In the genomic region with DNA sequence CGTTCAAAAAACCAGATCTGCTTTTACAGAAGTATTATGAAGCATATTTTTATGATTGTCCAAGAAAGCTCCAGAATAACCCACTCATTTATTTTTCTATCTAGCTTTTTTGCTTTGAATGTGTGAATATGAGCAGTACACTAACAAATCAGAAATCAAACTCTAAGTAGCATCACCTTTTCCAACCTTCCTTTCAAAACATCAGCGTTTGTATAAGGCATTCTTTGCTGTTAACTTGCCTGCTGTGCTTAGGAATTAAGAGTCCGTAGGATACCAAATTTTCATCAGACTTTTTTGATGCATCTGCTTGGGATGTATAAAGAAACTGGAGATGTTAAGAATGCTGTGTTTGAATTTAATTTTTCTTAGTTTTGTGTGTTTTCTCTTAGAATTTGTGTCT, we compare ENCODE assay signal across 17 cellular contexts. TPM values are rescaled to one million over a fixed set of nuclear protein-coding genes. Genes with fewer than 3 reads are reported as not detected.
A peak's percentile ranks its signal among the peaks of the same experiment; 100 is the strongest.
DNase-seq lines count a peak whose midpoint lies in the region; TF ChIP-seq lines count a peak whose summit lies in the region.
"Had no signal": no experiment of that assay in that cellular context is flagged by ENCODE, and none has a peak within 500 bp of the region (broad histone marks: within the 10 kb centered on the region; RNA-seq: fewer than 3 reads in every experiment).

No MANE protein-coding gene starts in this region.

- H3K27me3 ChIP-seq in GM23248 (replicated peaks; ENCODE audit: insufficient read depth) (no peaks in the 10 kb centered on the region), neural cell (ENCODE audit: insufficient read depth, low read depth, low read length) (no peaks in the 10 kb centered on the region)
- H3K27me3 ChIP-seq: heart left ventricle, pancreas had no signal

- peaks cover 42% of the 10 kb centered on the region for H3K4me1 ChIP-seq in GM23248 (ENCODE audit: insufficient read depth)

- H3K4me3 ChIP-seq in AG09309 (ENCODE audit: control insufficient read depth, low read depth, low read length) (peak overlapping the region; percentile 50), GM23248 (peak overlapping the region; percentile 96), neural cell (ENCODE audit: low read length) (peak overlapping the region; percentile 81)
- H3K4me3 ChIP-seq: pancreas had no signal

- H3K27ac ChIP-seq in GM23248, result no peak overlapping the region
- peak overlapping the region; percentile 79 for H3K27ac ChIP-seq in neural cell (ENCODE audit: low read length)
- H3K27ac ChIP-seq: pancreas, VCaP had no signal

- H3F3A ChIP-seq in GM23248 (ENCODE audit: insufficient read depth) (peaks cover 8% of the 10 kb centered on the region), neural cell (ENCODE audit: insufficient read depth, low read length, poor library complexity, severe bottlenecking) (peaks cover 4% of the 10 kb centered on the region)

- H3K27me3 Mint-ChIP-seq in brain, result peaks cover 49% of the 10 kb centered on the region
- H3K27me3 Mint-ChIP-seq: B cell had no signal

- peak overlapping the region in 4 of 5 experiments; percentile 17 to 62 (median 46) for H3K27ac Mint-ChIP-seq in brain

- peaks cover 80% of the 10 kb centered on the region for H3K79me2 ChIP-seq in GM23248 (ENCODE audit: insufficient read depth)
- peaks cover 76% of the 10 kb centered on the region for H3K79me2 ChIP-seq in neural cell (replicated peaks; ENCODE audit: insufficient read depth, low read length)

- H3K36me3 ChIP-seq in GM23248 (ENCODE audit: low read depth) (peaks cover 10% of the 10 kb centered on the region; the same call in 1 of the 2 replicates), neural cell (ENCODE audit: insufficient read depth, low read length) (peaks cover 7% of the 10 kb centered on the region)
- H3K36me3 ChIP-seq: pancreas had no signal

- peaks cover 62% of the 10 kb centered on the region for H3K4me1 Mint-ChIP-seq in brain

- WGBS in GM23248 (ENCODE audit: low coverage in 1 of 2, low lambda C conversion rate in 2 of 2, missing lambda C conversion rate in 2 of 2), 2 experiments, result 64 to 69% methylated on average over 3 of the region's 3 CpGs

- H2AFZ ChIP-seq in GM23248 (no peak overlapping the region), neural cell (ENCODE audit: low read depth, low read length) (no peak overlapping the region)

- peak overlapping the region; percentile 70 to 95 (median 84) for H3K4me3 Mint-ChIP-seq in brain

- H3K9me3 ChIP-seq in GM23248 (ENCODE audit: low read depth) (no peaks in the 10 kb centered on the region), neural cell (ENCODE audit: low read length) (no peaks in the 10 kb centered on the region)
- H3K9me3 ChIP-seq: heart left ventricle, pancreas had no signal

- H3K9ac ChIP-seq in GM23248, result peak overlapping the region; percentile 96
- H3K9ac ChIP-seq in neural cell (ENCODE audit: low read length), result peak overlapping the region; percentile 83

- H3K9me3 Mint-ChIP-seq in brain, result no peaks in the 10 kb centered on the region

- TF ChIP-seq EP300 in neural cell (conservative IDR thresholded peaks at IDR 0.05; ENCODE audit: poor library complexity, severe bottlenecking), result no peak

- in situ Hi-C loops in GM23248 (cut with MboI), result no loop called here

- DNase-seq in AG09309 (ENCODE audit: low read depth) (no peak), GM23248 (peak; percentile 7), GF-D8 (lab: John Stamatoyannopoulos, UW) (no peak), T-helper 1 cell (no peak), cerebellum (ENCODE audit: low spot score) (no peak)
- DNase-seq in activated effector memory CD4-positive, alpha-beta T cell treated with anti-CD3 and anti-CD28 coated beads, Interleukin-2, amount 50 U/mL, for 16 hours, result no peak
- DNase-seq: heart left ventricle; KG1; NCI-H187; pancreas; SHP77 treated with DMSO at 0.1 percent for 48 hours; stimulated activated CD4-positive, alpha-beta T cell treated with anti-CD3 and anti-CD28 coated beads, Interleukin-2, amount 100 ng/mL, for 24 hours; stimulated activated naive CD4-positive, alpha-beta T cell had no signal

- H4K20me1 ChIP-seq in GM23248 (ENCODE audit: insufficient read depth) (no peaks in the 10 kb centered on the region), neural cell (ENCODE audit: insufficient read depth) (peaks cover 2% of the 10 kb centered on the region)

- peaks cover 24% of the 10 kb centered on the region for H3K36me3 Mint-ChIP-seq in brain

- H3K4me2 ChIP-seq in GM23248 (ENCODE audit: unreplicated experiment), result peak overlapping the region; percentile 94
- H3K4me2 ChIP-seq in neural cell (ENCODE audit: low read length), result peak overlapping the region; percentile 93

- TF ChIP-seq CTCF in AG09309 (IDR thresholded peaks at IDR 0.05; ENCODE audit: control insufficient read depth, insufficient read depth, low read depth, low read length, missing control alignments) (no peak), brain (conservative IDR thresholded peaks at IDR 0.05) (no peak), neural cell (IDR thresholded peaks at IDR 0.05; ENCODE audit: poor library complexity, severe bottlenecking) (no peak)

- peak; percentile 38 for TF ChIP-seq RAD21 in neural cell (conservative IDR thresholded peaks at IDR 0.05)

- H3K9me2 ChIP-seq in GM23248 (ENCODE audit: insufficient read depth) (no peaks in the 10 kb centered on the region), neural cell (ENCODE audit: insufficient read depth, low read length) (no peaks in the 10 kb centered on the region)

TF ChIP-seq in neural cell, 6 proteins besides CTCF, POLR2A, EP300 and RAD21:
- TF ChIP-seq, protein P1, sequence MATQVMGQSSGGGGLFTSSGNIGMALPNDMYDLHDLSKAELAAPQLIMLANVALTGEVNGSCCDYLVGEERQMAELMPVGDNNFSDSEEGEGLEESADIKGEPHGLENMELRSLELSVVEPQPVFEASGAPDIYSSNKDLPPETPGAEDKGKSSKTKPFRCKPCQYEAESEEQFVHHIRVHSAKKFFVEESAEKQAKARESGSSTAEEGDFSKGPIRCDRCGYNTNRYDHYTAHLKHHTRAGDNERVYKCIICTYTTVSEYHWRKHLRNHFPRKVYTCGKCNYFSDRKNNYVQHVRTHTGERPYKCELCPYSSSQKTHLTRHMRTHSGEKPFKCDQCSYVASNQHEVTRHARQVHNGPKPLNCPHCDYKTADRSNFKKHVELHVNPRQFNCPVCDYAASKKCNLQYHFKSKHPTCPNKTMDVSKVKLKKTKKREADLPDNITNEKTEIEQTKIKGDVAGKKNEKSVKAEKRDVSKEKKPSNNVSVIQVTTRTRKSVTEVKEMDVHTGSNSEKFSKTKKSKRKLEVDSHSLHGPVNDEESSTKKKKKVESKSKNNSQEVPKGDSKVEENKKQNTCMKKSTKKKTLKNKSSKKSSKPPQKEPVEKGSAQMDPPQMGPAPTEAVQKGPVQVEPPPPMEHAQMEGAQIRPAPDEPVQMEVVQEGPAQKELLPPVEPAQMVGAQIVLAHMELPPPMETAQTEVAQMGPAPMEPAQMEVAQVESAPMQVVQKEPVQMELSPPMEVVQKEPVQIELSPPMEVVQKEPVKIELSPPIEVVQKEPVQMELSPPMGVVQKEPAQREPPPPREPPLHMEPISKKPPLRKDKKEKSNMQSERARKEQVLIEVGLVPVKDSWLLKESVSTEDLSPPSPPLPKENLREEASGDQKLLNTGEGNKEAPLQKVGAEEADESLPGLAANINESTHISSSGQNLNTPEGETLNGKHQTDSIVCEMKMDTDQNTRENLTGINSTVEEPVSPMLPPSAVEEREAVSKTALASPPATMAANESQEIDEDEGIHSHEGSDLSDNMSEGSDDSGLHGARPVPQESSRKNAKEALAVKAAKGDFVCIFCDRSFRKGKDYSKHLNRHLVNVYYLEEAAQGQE (IDR thresholded peaks at IDR 0.05; ENCODE audit: borderline replicate concordance), result peak; percentile 21
- no peak for TF ChIP-seq MXI1 (conservative IDR thresholded peaks at IDR 0.05; ENCODE audit: poor library complexity, severe bottlenecking)
- no peak for TF ChIP-seq EZH2 (IDR thresholded peaks at IDR 0.05; ENCODE audit: borderline replicate concordance, insufficient read depth, low read length, poor library complexity, severe bottlenecking)
- peak; percentile 34 for TF ChIP-seq SMC3 (conservative IDR thresholded peaks at IDR 0.05; ENCODE audit: poor library complexity)
- no peak for TF ChIP-seq TAF1 (IDR thresholded peaks at IDR 0.05; ENCODE audit: low read depth)

RNA-seq across cellular contexts. Expression of a gene that starts 3.8 kb away (rescaled TPM):
- 23.3 and 37.8 TPM in 2 replicates for total RNA-seq in GM23248 (2014; rRNA removed; shearing (Covaris generic))
- polyA plus RNA-seq in GM23248 (2016; fragmentation: Nextera tagmentation; extraction: Ambion mirVana) (25.2 and 29.5 TPM in 2 replicates), brain (ENCODE audit: insufficient read depth, low read depth, low replicate concordance) (24.9 TPM), neural cell (143 and 146 TPM in 2 replicates)
- polyA minus RNA-seq in neural cell, result 351 and 423 TPM in 2 replicates
- 27.3 TPM for total RNA-seq in cerebellum
